1 cellular context compared by ENCODE assay signal in genomic region chr10:119199231-119199992, GRCh38.
TF ChIP-seq lines count a peak whose summit lies in the region.

No MANE protein-coding gene starts in this region.

TF ChIP-seq in HepG2, 621 proteins besides CTCF, POLR2A, EP300 and RAD21 (continued from another document and continues in another):
- no peak for TF ChIP-seq E2F2 (CRISPR knock-in tag; IDR thresholded peaks at IDR 0.05; ENCODE audit: borderline replicate concordance)
- TF ChIP-seq TERF1 (CRISPR knock-in tag; IDR thresholded peaks at IDR 0.05): no peak
- TF ChIP-seq ZNF691 (CRISPR knock-in tag; IDR thresholded peaks at IDR 0.05; ENCODE audit: borderline replicate concordance, low read depth): 0 out of 2 replicates have a peak, but pooled peaks have one; percentile 58
- no peak for TF ChIP-seq RORA (CRISPR knock-in tag; IDR thresholded peaks at IDR 0.05)
- TF ChIP-seq ZNF407 (CRISPR knock-in tag; IDR thresholded peaks at IDR 0.05; ENCODE audit: not compliant biosample characterization): no peak
- TF ChIP-seq ZNF230 (CRISPR knock-in tag; IDR thresholded peaks at IDR 0.05): peak; percentile 93; the same call in 1 of the 2 replicates
- TF ChIP-seq ZNF556 (CRISPR knock-in tag; IDR thresholded peaks at IDR 0.05; ENCODE audit: borderline replicate concordance): 0 out of 2 replicates have a peak, but pooled peaks have one; percentile 44
- no peak for TF ChIP-seq MNT (IDR thresholded peaks at IDR 0.05)
- 0 out of 2 replicates have a peak, but pooled peaks have one; percentile 17 for TF ChIP-seq FOXA3 (CRISPR knock-in tag; IDR thresholded peaks at IDR 0.05)
- no peak for TF ChIP-seq BATF2 (CRISPR knock-in tag; IDR thresholded peaks at IDR 0.05)
- TF ChIP-seq ZNF263 (CRISPR knock-in tag; IDR thresholded peaks at IDR 0.05): peak; percentile 97
- TF ChIP-seq ZNF383 (CRISPR knock-in tag; IDR thresholded peaks at IDR 0.05; ENCODE audit: borderline replicate concordance): 0 out of 2 replicates have a peak, but pooled peaks have one; percentile 77
- TF ChIP-seq PAWR (CRISPR knock-in tag; IDR thresholded peaks at IDR 0.05; ENCODE audit: borderline replicate concordance): no peak
- 0 out of 2 replicates have a peak, but pooled peaks have one; percentile 14 for TF ChIP-seq KDM5B (CRISPR knock-in tag; IDR thresholded peaks at IDR 0.05; ENCODE audit: borderline replicate concordance)
- TF ChIP-seq SMC3 (IDR thresholded peaks at IDR 0.05; ENCODE audit: low read length): peak; percentile 91
- TF ChIP-seq ZNF34 (CRISPR knock-in tag; IDR thresholded peaks at IDR 0.05; ENCODE audit: borderline replicate concordance): 0 out of 2 replicates have a peak, but pooled peaks have one; percentile 55
- TF ChIP-seq ERF (CRISPR knock-in tag; IDR thresholded peaks at IDR 0.05): peak; percentile 49; the same call in 1 of the 2 replicates
- no peak for TF ChIP-seq TP53 (CRISPR knock-in tag; conservative IDR thresholded peaks at IDR 0.05)
- TF ChIP-seq ZNF605 (CRISPR knock-in tag; IDR thresholded peaks at IDR 0.05): peak; percentile 28; the same call in 1 of the 2 replicates
- 0 out of 2 replicates have a peak, but pooled peaks have one; percentile 11 for TF ChIP-seq ARID5B (CRISPR knock-in tag; IDR thresholded peaks at IDR 0.05)
- TF ChIP-seq ZNF235 (CRISPR knock-in tag; IDR thresholded peaks at IDR 0.05; ENCODE audit: borderline replicate concordance): no peak
- no peak for TF ChIP-seq ZNF121 (CRISPR knock-in tag; IDR thresholded peaks at IDR 0.05)
- TF ChIP-seq SKI (IDR thresholded peaks at IDR 0.05; ENCODE audit: partially characterized antibody): no peak
- no peak for TF ChIP-seq MTA1 (CRISPR knock-in tag; IDR thresholded peaks at IDR 0.05; ENCODE audit: borderline replicate concordance)
- no peak for TF ChIP-seq MTA3 (CRISPR knock-in tag; IDR thresholded peaks at IDR 0.05)
- no peak for TF ChIP-seq NR2F1 (CRISPR knock-in tag; IDR thresholded peaks at IDR 0.05)
- no peak for TF ChIP-seq KDM1A (CRISPR knock-in tag; IDR thresholded peaks at IDR 0.05)
- TF ChIP-seq SOX5 (CRISPR knock-in tag; IDR thresholded peaks at IDR 0.05; ENCODE audit: borderline replicate concordance): 0 out of 2 replicates have a peak, but pooled peaks have one; percentile 26
- peak; percentile 69 for TF ChIP-seq XRCC5 (optimal IDR thresholded peaks at IDR 0.05; ENCODE audit: low read length)
- no peak for TF ChIP-seq ZNF12 (CRISPR knock-in tag; IDR thresholded peaks at IDR 0.05)
- TF ChIP-seq ZFX (CRISPR knock-in tag; IDR thresholded peaks at IDR 0.05; ENCODE audit: low read depth): 0 out of 2 replicates have a peak, but pooled peaks have one; percentile 17
- 0 out of 2 replicates have a peak, but pooled peaks have one; percentile 39 for TF ChIP-seq HNF1B (CRISPR knock-in tag; IDR thresholded peaks at IDR 0.05)
- TF ChIP-seq RXRB (CRISPR knock-in tag; IDR thresholded peaks at IDR 0.05; ENCODE audit: borderline replicate concordance): no peak
- TF ChIP-seq ZMAT5 (CRISPR knock-in tag; IDR thresholded peaks at IDR 0.05; ENCODE audit: borderline replicate concordance, low read depth): no peak
